In genomic region chr10:127378628-127379027, GRCh38 we compare ENCODE assay signal across 4 cellular contexts.
"Had no signal": no experiment of that assay in that cellular context is flagged by ENCODE, and none has a peak within 500 bp of the region (broad histone marks: within the 10 kb centered on the region; RNA-seq: fewer than 3 reads in every experiment).

No MANE protein-coding gene starts in this region.

- ATAC-seq: GM23338, HCT116 had no signal

- H3K27ac ChIP-seq: GM23248 had no signal

- H2AFZ ChIP-seq: GM23248, GM23338 had no signal

- H3K9ac ChIP-seq: GM23248 had no signal

- H3K4me2 ChIP-seq: GM23338 had no signal

- H3K36me3 ChIP-seq: HAP-1 had no signal

- H3K9me3 ChIP-seq: HAP-1 had no signal

- H3K4me3 ChIP-seq: GM23248, GM23338, HAP-1 had no signal
